Comparison of ENCODE assay signal across 26 cellular contexts in genomic region chr3:104816008-104816407, GRCh38.
"Had no signal": no experiment of that assay in that cellular context is flagged by ENCODE, and none has a peak within 500 bp of the region (broad histone marks: within the 10 kb centered on the region; RNA-seq: fewer than 3 reads in every experiment).

No MANE protein-coding gene starts in this region.

- H3K27ac Mint-ChIP-seq: naive thymus-derived CD4-positive, alpha-beta T cell; nephron; stimulated activated memory B cell treated with anti-CD40 and anti-IgM and Interleukin-4, amounts not matched to agents 10 μg/mL and 1 μg/mL and 100 μg/mL, for 72 hours had no signal

- H2AFZ ChIP-seq: hepatocyte had no signal

- H3K36me3 Mint-ChIP-seq: neural progenitor cell had no signal

- H3K36me3 ChIP-seq: gastroesophageal sphincter, heart left ventricle, left lung, neural progenitor cell, spleen, thoracic aorta, tibial nerve, upper lobe of left lung had no signal

- H3K4me3 Mint-ChIP-seq: naive thymus-derived CD4-positive, alpha-beta T cell; nephron; neural progenitor cell; stimulated activated memory B cell treated with anti-CD40 and anti-IgM and Interleukin-4, amounts not matched to agents 10 μg/mL and 1 μg/mL and 100 μg/mL, for 72 hours had no signal

- H3K79me2 ChIP-seq: hepatocyte had no signal

- DNase-seq: dorsolateral prefrontal cortex; effector CD4-positive, alpha-beta T cell; foreskin fibroblast; heart left ventricle; left cardiac atrium; left lung; mesenchymal stem cell; midbrain; naive thymus-derived CD4-positive, alpha-beta T cell; nucleus accumbens; posterior cingulate gyrus; psoas muscle; right cardiac atrium; spleen; stimulated activated CD4-positive, alpha-beta T cell treated with anti-CD3 and anti-CD28 coated beads, Interleukin-4, amount 100 ng/mL, for 4 hours; stimulated activated naive CD8-positive, alpha-beta T cell treated with anti-CD3 and anti-CD28 coated beads, Interleukin-15, Interleukin-2, amounts not matched to agents 100 U/mL and 50 U/mL, for 24 hours; upper lobe of left lung had no signal

- H3K9me3 ChIP-seq: psoas muscle, thoracic aorta had no signal

- H3K27me3 ChIP-seq: dorsolateral prefrontal cortex, gastroesophageal sphincter, heart left ventricle, hepatocyte, left lung, neural progenitor cell, spleen, tibial nerve, upper lobe of left lung had no signal

- H3K4me1 ChIP-seq: gastroesophageal sphincter, heart left ventricle, left lung, neural progenitor cell, psoas muscle, spleen, tibial nerve, upper lobe of left lung had no signal

- H3K4me3 ChIP-seq: dorsolateral prefrontal cortex, gastroesophageal sphincter, heart left ventricle, hepatocyte, left lung, neural progenitor cell, psoas muscle, skin epidermis, spleen, thoracic aorta, tibial nerve, upper lobe of left lung had no signal

- H3K4me1 Mint-ChIP-seq: naive thymus-derived CD4-positive, alpha-beta T cell; stimulated activated memory B cell treated with anti-CD40 and anti-IgM and Interleukin-4, amounts not matched to agents 10 μg/mL and 1 μg/mL and 100 μg/mL, for 72 hours had no signal

- H3K27me3 Mint-ChIP-seq: naive thymus-derived CD4-positive, alpha-beta T cell had no signal

- H3K27ac ChIP-seq: dorsolateral prefrontal cortex, gastroesophageal sphincter, heart left ventricle, hepatocyte, left lung, neural progenitor cell, psoas muscle, skin epidermis, spleen, thoracic aorta, tibial nerve, upper lobe of left lung had no signal

- ATAC-seq: gastroesophageal sphincter; heart left ventricle; left cardiac atrium; left lung; naive thymus-derived CD4-positive, alpha-beta T cell; psoas muscle; right cardiac atrium; stimulated activated memory B cell treated with anti-CD40 and anti-IgM and Interleukin-4, amounts not matched to agents 10 μg/mL and 1 μg/mL and 100 μg/mL, for 72 hours; stimulated activated naive CD8-positive, alpha-beta T cell treated with anti-CD3 and anti-CD28 coated beads, Interleukin-15, Interleukin-2, amounts not matched to agents 100 U/mL and 50 U/mL, for 24 hours had no signal

- H3K9ac ChIP-seq: neural progenitor cell had no signal

- FAIRE-seq: urothelium cell line had no signal

- H3K4me2 ChIP-seq: hepatocyte, neural progenitor cell had no signal
